In genomic region chr14:53217283-53217994, GRCh38 we compare ENCODE assay signal across 1 cellular context.
TF ChIP-seq lines count a peak whose summit lies in the region.

No MANE protein-coding gene starts in this region.

TF ChIP-seq in HepG2, 621 proteins besides CTCF, POLR2A, EP300 and RAD21 (continued from another document and continues in another):
- TF ChIP-seq TRIM22 (IDR thresholded peaks at IDR 0.05): no peak
- no peak for TF ChIP-seq CREB3 (CRISPR knock-in tag; IDR thresholded peaks at IDR 0.05)
- no peak for TF ChIP-seq RFXANK (CRISPR knock-in tag; IDR thresholded peaks at IDR 0.05)
- no peak for TF ChIP-seq FOXJ3 (CRISPR knock-in tag; IDR thresholded peaks at IDR 0.05; ENCODE audit: borderline replicate concordance)
- no peak for TF ChIP-seq ZNF414 (CRISPR knock-in tag; IDR thresholded peaks at IDR 0.05)
- TF ChIP-seq ZNF576 (CRISPR knock-in tag; IDR thresholded peaks at IDR 0.05): no peak
- no peak for TF ChIP-seq FOSL1 (CRISPR knock-in tag; IDR thresholded peaks at IDR 0.05; ENCODE audit: borderline replicate concordance)
- no peak; the same call in 1 of the 2 replicates for TF ChIP-seq TFDP1 (CRISPR knock-in tag; IDR thresholded peaks at IDR 0.05; ENCODE audit: borderline replicate concordance)
- TF ChIP-seq HCFC1 (IDR thresholded peaks at IDR 0.05; ENCODE audit: low read depth, low read length): no peak
- TF ChIP-seq ZBTB25 (CRISPR knock-in tag; IDR thresholded peaks at IDR 0.05): peak; percentile 39; the same call in 1 of the 2 replicates
- TF ChIP-seq ZFP41 (CRISPR knock-in tag; IDR thresholded peaks at IDR 0.05; ENCODE audit: borderline replicate concordance): no peak
- no peak for TF ChIP-seq ZSCAN20 (CRISPR knock-in tag; IDR thresholded peaks at IDR 0.05; ENCODE audit: borderline replicate concordance)
- TF ChIP-seq NFE2L1 (CRISPR knock-in tag; IDR thresholded peaks at IDR 0.05; ENCODE audit: borderline replicate concordance): no peak
- no peak for TF ChIP-seq ZNF7 (CRISPR knock-in tag; IDR thresholded peaks at IDR 0.05)
- TF ChIP-seq ZNF639 (CRISPR knock-in tag; conservative IDR thresholded peaks at IDR 0.05): no peak
- TF ChIP-seq TEAD2 (CRISPR knock-in tag; IDR thresholded peaks at IDR 0.05): 0 out of 2 replicates have a peak, but pooled peaks have one; percentile 16
- TF ChIP-seq HINFP (CRISPR knock-in tag; IDR thresholded peaks at IDR 0.05; ENCODE audit: low read depth): no peak
- TF ChIP-seq ZNF446 (CRISPR knock-in tag; IDR thresholded peaks at IDR 0.05): no peak
- peak; percentile 57; the same call in 1 of the 2 replicates for TF ChIP-seq ZMYM3 (CRISPR knock-in tag; IDR thresholded peaks at IDR 0.05)
- no peak for TF ChIP-seq ASH2L (IDR thresholded peaks at IDR 0.05; ENCODE audit: insufficient read length, low read depth, low read length)
- peak; percentile 79 for TF ChIP-seq GABPB1 (CRISPR knock-in tag; IDR thresholded peaks at IDR 0.05)
- TF ChIP-seq YEATS4 (CRISPR knock-in tag; IDR thresholded peaks at IDR 0.05; ENCODE audit: borderline replicate concordance): 0 out of 2 replicates have a peak, but pooled peaks have one; percentile 43
- TF ChIP-seq E2F1 (CRISPR knock-in tag; IDR thresholded peaks at IDR 0.05): peak; percentile 56; the same call in 1 of the 2 replicates
- TF ChIP-seq ARHGAP35 (CRISPR knock-in tag; IDR thresholded peaks at IDR 0.05; ENCODE audit: borderline replicate concordance): no peak
- no peak for TF ChIP-seq SMARCC2 (IDR thresholded peaks at IDR 0.05)
- TF ChIP-seq ZNF430 (CRISPR knock-in tag; IDR thresholded peaks at IDR 0.05): no peak
- TF ChIP-seq PATZ1 (CRISPR knock-in tag; IDR thresholded peaks at IDR 0.05): peak; percentile 31; the same call in 1 of the 2 replicates
- TF ChIP-seq SMAD1 (CRISPR knock-in tag; IDR thresholded peaks at IDR 0.05; ENCODE audit: borderline replicate concordance, low read depth): no peak
- no peak for TF ChIP-seq SNAPC2 (CRISPR knock-in tag; IDR thresholded peaks at IDR 0.05)
- TF ChIP-seq ZNF530 (CRISPR knock-in tag; IDR thresholded peaks at IDR 0.05; ENCODE audit: low read depth): no peak
- TF ChIP-seq ZBTB10 (CRISPR knock-in tag; IDR thresholded peaks at IDR 0.05; ENCODE audit: borderline replicate concordance): no peak
- TF ChIP-seq KDM2A (CRISPR knock-in tag; IDR thresholded peaks at IDR 0.05; ENCODE audit: borderline replicate concordance, low read depth): 0 out of 2 replicates have a peak, but pooled peaks have one; percentile 24
- TF ChIP-seq ETV6 (CRISPR knock-in tag; conservative IDR thresholded peaks at IDR 0.05): no peak
- no peak for TF ChIP-seq MIER3 (CRISPR knock-in tag; IDR thresholded peaks at IDR 0.05; ENCODE audit: borderline replicate concordance)
- no peak for TF ChIP-seq ATF7 (IDR thresholded peaks at IDR 0.05)
- no peak for TF ChIP-seq ATF7 (CRISPR knock-in tag; IDR thresholded peaks at IDR 0.05)
- TF ChIP-seq CAMTA2 (CRISPR knock-in tag; IDR thresholded peaks at IDR 0.05; ENCODE audit: borderline replicate concordance): no peak
- no peak for TF ChIP-seq HNF4G (IDR thresholded peaks at IDR 0.05; ENCODE audit: borderline replicate concordance, low read depth, low read length)
- no peak for TF ChIP-seq HNF4G (CRISPR knock-in tag; IDR thresholded peaks at IDR 0.05; ENCODE audit: borderline replicate concordance, low read depth)
- 0 out of 2 replicates have a peak, but pooled peaks have one; percentile 38 for TF ChIP-seq SAFB2 (CRISPR knock-in tag; IDR thresholded peaks at IDR 0.05; ENCODE audit: borderline replicate concordance, low read depth)
- no peak for TF ChIP-seq NR2F6 (IDR thresholded peaks at IDR 0.05)
- no peak for TF ChIP-seq NR2F6 (CRISPR knock-in tag; IDR thresholded peaks at IDR 0.05)
- no peak for TF ChIP-seq ZBTB49 (CRISPR knock-in tag; IDR thresholded peaks at IDR 0.05; ENCODE audit: borderline replicate concordance)
- no peak for TF ChIP-seq FIP1L1 (IDR thresholded peaks at IDR 0.05; ENCODE audit: borderline replicate concordance, insufficient read depth, low read depth, low read length)
